Comparison of ENCODE assay signal across 9 cellular contexts in genomic region chr9:124869986-124870560, GRCh38. TPM values are rescaled to one million over a fixed set of nuclear protein-coding genes. Genes with fewer than 3 reads are reported as not detected.
DNase-seq lines count a peak whose midpoint lies in the region; ATAC-seq lines count a peak whose summit lies in the region.
"Had no signal": no experiment of that assay in that cellular context is flagged by ENCODE, and none has a peak within 500 bp of the region (broad histone marks: within the 10 kb centered on the region; RNA-seq: fewer than 3 reads in every experiment).

No MANE protein-coding gene starts in this region.

- no peaks in the 10 kb centered on the region for H3K27me3 ChIP-seq in CD4-positive, alpha-beta memory T cell (ENCODE audit: insufficient read depth, low read length)
- H3K27me3 ChIP-seq in muscle layer of colon (ENCODE audit: control insufficient read depth in 1 of 2, insufficient read depth in 2 of 2, low read length in 2 of 2): no peaks in the 10 kb centered on the region

- H3K9ac ChIP-seq in muscle layer of colon (ENCODE audit: low read length): peak overlapping the region; percentile 46

- CTCF ChIA-PET in CD4-positive, alpha-beta memory T cell (lab: Charles Lee; ENCODE audit: partially characterized antibody): interaction anchor here (1.2 to 7.9 kb wide), 2 partner anchors 9 to 15 kb away, joined by 5 to 56 read pairs; partner anchors contain the start of genes RPL35 and WDR38
- CTCF ChIA-PET in activated CD4-positive, alpha-beta T cell treated with anti-CD3 and anti-CD28 coated beads for 36 hours (lab: Charles Lee): interaction anchor here (0.6 to 4.2 kb wide), 4 partner anchors 8 to 254 kb away, joined by 3 to 21 read pairs (median 4); partner anchors contain the start of genes ARPC5L, NR6A1, RPL35 and WDR38

- ATAC-seq in GM19468 (IDR thresholded peaks at IDR 0.05; ENCODE audit: extremely low read depth, unreplicated experiment): peak; percentile 54
- ATAC-seq in activated CD4-positive, alpha-beta T cell treated with anti-CD3 and anti-CD28 coated beads for 36 hours: peak; percentile 75
- peak; percentile 72 for ATAC-seq in stimulated activated memory B cell treated with anti-CD40 and anti-IgM and Interleukin-4, amounts not matched to agents 10 μg/mL and 1 μg/mL and 100 μg/mL, for 72 hours

- H3K27ac ChIP-seq in CD4-positive, alpha-beta memory T cell (ENCODE audit: low read depth, low read length): peak overlapping the region; percentile 91
- peak overlapping the region; percentile 83 for H3K27ac ChIP-seq in muscle layer of colon (ENCODE audit: low read depth, low read length)

- no peaks in the 10 kb centered on the region for H3K27me3 Mint-ChIP-seq in CD4-positive, alpha-beta memory T cell
- no peaks in the 10 kb centered on the region for H3K27me3 Mint-ChIP-seq in IgD-negative memory B cell
- no peaks in the 10 kb centered on the region for H3K27me3 Mint-ChIP-seq in activated CD4-positive, alpha-beta T cell treated with anti-CD3 and anti-CD28 coated beads for 36 hours
- no peaks in the 10 kb centered on the region for H3K27me3 Mint-ChIP-seq in stimulated activated memory B cell treated with anti-CD40 and anti-IgM and Interleukin-4, amounts not matched to agents 10 μg/mL and 1 μg/mL and 100 μg/mL, for 72 hours

- H3K36me3 ChIP-seq in CD4-positive, alpha-beta memory T cell (ENCODE audit: insufficient read depth, low read length): peaks cover 19% of the 10 kb centered on the region
- H3K36me3 ChIP-seq in muscle layer of colon (ENCODE audit: insufficient read depth, low read length): peaks cover 15% of the 10 kb centered on the region

- peaks cover 29 to 70% (median 49%) of the 10 kb centered on the region in 4 donors for H3K4me1 Mint-ChIP-seq in CD4-positive, alpha-beta memory T cell
- H3K4me1 Mint-ChIP-seq in IgD-negative memory B cell: peaks cover 33 to 42% (median 34%) of the 10 kb centered on the region in 3 donors
- peaks cover 49% of the 10 kb centered on the region for H3K4me1 Mint-ChIP-seq in activated CD4-positive, alpha-beta T cell treated with anti-CD3 and anti-CD28 coated beads for 36 hours
- peaks cover 48% of the 10 kb centered on the region for H3K4me1 Mint-ChIP-seq in stimulated activated memory B cell treated with anti-CD40 and anti-IgM and Interleukin-4, amounts not matched to agents 10 μg/mL and 1 μg/mL and 100 μg/mL, for 72 hours

- peaks cover 58% of the 10 kb centered on the region for H3K4me1 ChIP-seq in CD4-positive, alpha-beta memory T cell (ENCODE audit: insufficient read depth, low read length)
- peaks cover 51% of the 10 kb centered on the region for H3K4me1 ChIP-seq in muscle layer of colon (ENCODE audit: insufficient read depth, low read length)

- peak overlapping the region; percentile 89 to 96 (median 93) for H3K4me3 Mint-ChIP-seq in CD4-positive, alpha-beta memory T cell
- H3K4me3 Mint-ChIP-seq in IgD-negative memory B cell: peak overlapping the region; percentile 93 to 98 (median 96)
- peak overlapping the region; percentile 98 for H3K4me3 Mint-ChIP-seq in activated CD4-positive, alpha-beta T cell treated with anti-CD3 and anti-CD28 coated beads for 36 hours
- H3K4me3 Mint-ChIP-seq in stimulated activated memory B cell treated with anti-CD40 and anti-IgM and Interleukin-4, amounts not matched to agents 10 μg/mL and 1 μg/mL and 100 μg/mL, for 72 hours: peak overlapping the region; percentile 94

- intact Hi-C loops in CD4-positive, alpha-beta memory T cell (cut with micrococcal nuclease): loop anchor here (1.0 kb wide), 2 partner anchors 9 to 71 kb away; partner anchors contain the start of genes GOLGA1 and RPL35
- intact Hi-C loops in activated CD4-positive, alpha-beta T cell treated with anti-CD3 and anti-CD28 coated beads for 36 hours (cut with DNase I, micrococcal nuclease): loop anchor here (1.0 to 10.0 kb wide), 18 partner anchors 8 to 1855 kb away; partner anchors contain the start of genes ARPC5L (in 2 of the 2), GOLGA1 (in 2 of the 2), HSPA5 (in 2 of the 2) and PSMB7 (in 2 of the 2)

- peaks cover 8 to 47% of the 10 kb centered on the region in 2 donors for H3K36me3 Mint-ChIP-seq in CD4-positive, alpha-beta memory T cell
- H3K36me3 Mint-ChIP-seq in IgD-negative memory B cell: peaks cover 5% of the 10 kb centered on the region
- peaks cover 59% of the 10 kb centered on the region for H3K36me3 Mint-ChIP-seq in activated CD4-positive, alpha-beta T cell treated with anti-CD3 and anti-CD28 coated beads for 36 hours (ENCODE audit: low read depth)
- H3K36me3 Mint-ChIP-seq in stimulated activated memory B cell treated with anti-CD40 and anti-IgM and Interleukin-4, amounts not matched to agents 10 μg/mL and 1 μg/mL and 100 μg/mL, for 72 hours: peaks cover 37% of the 10 kb centered on the region

- H3K9me3 Mint-ChIP-seq in CD4-positive, alpha-beta memory T cell: peaks cover 0 to 2% (median 0%) of the 10 kb centered on the region in 8 donors
- H3K9me3 Mint-ChIP-seq in IgD-negative memory B cell: no peaks in the 10 kb centered on the region
- no peaks in the 10 kb centered on the region for H3K9me3 Mint-ChIP-seq in activated CD4-positive, alpha-beta T cell treated with anti-CD3 and anti-CD28 coated beads for 36 hours (ENCODE audit: low read depth)
- no peaks in the 10 kb centered on the region for H3K9me3 Mint-ChIP-seq in stimulated activated memory B cell treated with anti-CD40 and anti-IgM and Interleukin-4, amounts not matched to agents 10 μg/mL and 1 μg/mL and 100 μg/mL, for 72 hours

- H3K9me3 ChIP-seq in CD4-positive, alpha-beta memory T cell (ENCODE audit: control insufficient read depth in 1 of 2, low read length in 2 of 2): no peaks in the 10 kb centered on the region
- no peaks in the 10 kb centered on the region for H3K9me3 ChIP-seq in muscle layer of colon (ENCODE audit: low read length)

- peak overlapping the region; percentile 50 to 58 for H3K4me3 ChIP-seq in CD4-positive, alpha-beta memory T cell (ENCODE audit: low read length in 2 of 2)
- H3K4me3 ChIP-seq in muscle layer of colon (ENCODE audit: low read depth in 1 of 2, low read length in 2 of 2): peak overlapping the region; percentile 86 to 95

- H3K27ac Mint-ChIP-seq in CD4-positive, alpha-beta memory T cell: peak overlapping the region; percentile 93 to 98 (median 95)
- peak overlapping the region; percentile 96 to 97 (median 96) for H3K27ac Mint-ChIP-seq in IgD-negative memory B cell
- peak overlapping the region; percentile 98 for H3K27ac Mint-ChIP-seq in activated CD4-positive, alpha-beta T cell treated with anti-CD3 and anti-CD28 coated beads for 36 hours
- H3K27ac Mint-ChIP-seq in stimulated activated memory B cell treated with anti-CD40 and anti-IgM and Interleukin-4, amounts not matched to agents 10 μg/mL and 1 μg/mL and 100 μg/mL, for 72 hours: peak overlapping the region; percentile 98

- POLR2A ChIA-PET in CD4-positive, alpha-beta memory T cell (lab: Charles Lee; ENCODE audit: partially characterized antibody): interaction anchor here (1.0 to 6.4 kb wide), 9 partner anchors 8 to 371 kb away, joined by 3 to 74 read pairs (median 8); partner anchors contain the start of genes ARPC5L, GOLGA1, HSPA5 and NR6A1
- POLR2A ChIA-PET in activated CD4-positive, alpha-beta T cell treated with anti-CD3 and anti-CD28 coated beads for 36 hours (lab: Charles Lee): interaction anchor here (0.6 to 3.1 kb wide), 12 partner anchors 8 to 653 kb away, joined by 3 to 33 read pairs (median 4); partner anchors contain the start of genes ARPC5L, GOLGA1, HSPA5 and NR6A1

- peak; percentile 74 to 88 (median 75) for DNase-seq in CD4-positive, alpha-beta memory T cell
- DNase-seq in activated CD4-positive, alpha-beta T cell treated with anti-CD3 and anti-CD28 coated beads for 36 hours: peak; percentile 96
- DNase-seq in dermis blood vessel endothelial cell (peak; percentile 77), putamen (ENCODE audit: low spot score) (no peak)

RNA-seq across cellular contexts. Expression of gene ARPC5L, which starts 8.1 kb away (rescaled TPM):
- total RNA-seq in CD4-positive, alpha-beta memory T cell: 10 to 100 TPM; 26.8 to 31.4 TPM
- polyA plus RNA-seq in CD4-positive, alpha-beta memory T cell: 10 to 100 TPM; 60.8 to 66.0 TPM
- polyA plus RNA-seq in IgD-negative memory B cell: 92.7 TPM
- total RNA-seq in activated CD4-positive, alpha-beta T cell treated with anti-CD3 and anti-CD28 coated beads for 36 hours: 10 to 100 TPM; 51.9 to 95.9 TPM
- 21.1 and 22.5 TPM in 2 replicates for total RNA-seq in dermis blood vessel endothelial cell

RNA-seq across cellular contexts. Expression of gene RPL35, which starts 8.3 kb away (rescaled TPM):
- total RNA-seq in CD4-positive, alpha-beta memory T cell: 1,000 to 10,000 TPM; 1,702 to 1,766 TPM
- polyA plus RNA-seq in CD4-positive, alpha-beta memory T cell: 1,000 to 10,000 TPM; 1,440 to 2,014 TPM
- polyA plus RNA-seq in IgD-negative memory B cell: 2,381 TPM
- 1,000 to 10,000 TPM; 2,227 to 2,561 TPM for total RNA-seq in activated CD4-positive, alpha-beta T cell treated with anti-CD3 and anti-CD28 coated beads for 36 hours
- 1,038 and 2,144 TPM in 2 replicates for total RNA-seq in dermis blood vessel endothelial cell

RNA-seq across cellular contexts. Expression of gene WDR38, which starts 16.8 kb away (rescaled TPM):
- not detected for total RNA-seq in CD4-positive, alpha-beta memory T cell
- polyA plus RNA-seq in CD4-positive, alpha-beta memory T cell: not detected
- not detected for polyA plus RNA-seq in IgD-negative memory B cell
- total RNA-seq in activated CD4-positive, alpha-beta T cell treated with anti-CD3 and anti-CD28 coated beads for 36 hours: not detected
- not detected in 2 replicates for total RNA-seq in dermis blood vessel endothelial cell
- total RNA-seq: T-helper 1 cell treated with Interleukin-12 subunit alpha and Interleukin-12 subunit beta and Interleukin-4 antibody, amounts not matched to agents 30 ng/mL and 1 ng/mL, for 36 hours had no signal
